Comparison of ENCODE assay signal across 12 cellular contexts in the genomic region with DNA sequence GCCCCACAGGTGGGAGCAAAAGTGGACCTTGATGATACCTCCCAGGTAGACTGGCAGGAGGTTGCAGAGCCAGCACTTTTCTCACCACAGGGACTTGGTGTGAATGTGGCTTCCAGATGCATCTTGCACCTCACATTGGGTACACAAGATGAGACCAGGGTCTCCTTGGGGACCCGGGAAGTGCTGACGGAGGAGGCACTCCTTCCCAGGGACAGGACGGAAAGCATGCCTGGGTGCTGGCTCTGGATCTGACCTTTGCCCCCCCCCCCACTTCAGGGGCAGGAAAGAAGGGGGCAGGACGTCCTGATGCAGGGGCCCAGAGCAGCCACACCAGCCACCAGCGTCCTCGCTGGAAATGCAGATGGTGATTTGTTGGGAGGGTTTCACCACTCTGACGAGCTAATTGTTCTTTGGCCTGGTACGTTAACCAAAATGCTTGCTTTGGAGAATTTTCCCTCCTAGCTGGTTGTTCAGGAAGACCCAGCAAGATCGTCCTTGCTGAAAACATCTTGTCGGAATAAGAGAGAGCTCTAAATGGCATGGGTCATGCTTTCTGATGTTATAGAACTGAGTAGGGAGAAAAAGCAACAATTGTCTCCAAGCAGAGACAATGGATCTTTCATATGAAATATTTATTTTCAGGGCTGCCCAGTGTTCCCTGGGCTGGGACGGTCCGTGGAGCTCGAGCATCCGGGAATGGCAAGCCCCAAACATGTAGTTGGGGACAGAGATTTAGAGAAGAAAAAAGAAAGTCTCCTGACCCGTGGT.
A peak's percentile ranks its signal among the peaks of the same experiment; 100 is the strongest.
DNase-seq lines count a peak whose midpoint lies in the region; ATAC-seq, FAIRE-seq and TF ChIP-seq lines count a peak whose summit lies in the region.
"Had no signal": no experiment of that assay in that cellular context is flagged by ENCODE, and none has a peak within 500 bp of the region (broad histone marks: within the 10 kb centered on the region; RNA-seq: fewer than 3 reads in every experiment).

No MANE protein-coding gene starts in this region.

- no peak for TF ChIP-seq CTCF in astrocyte (IDR thresholded peaks at IDR 0.05; ENCODE audit: insufficient read depth, low read depth, low read length)
- TF ChIP-seq CTCF in heart right ventricle (IDR thresholded peaks at IDR 0.05): no peak

- intact Hi-C loops in heart right ventricle (cut with DNase I): loop anchor here in 6 of 10 donors (2.0 to 10.0 kb wide), 4 partner anchors 36 to 69 kb away; no protein-coding TSS in a partner anchor
- intact Hi-C loops in activated CD4-positive, alpha-beta T cell treated with anti-CD3 and anti-CD28 coated beads, Interleukin-2, amount 10 ng/mL, durations not matched to agents 24 days and 14 days (cut with micrococcal nuclease): no loop called here

- H3K9me3 Mint-ChIP-seq in astrocyte (ENCODE audit: unreplicated experiment): no peaks in the 10 kb centered on the region
- no peaks in the 10 kb centered on the region for H3K9me3 Mint-ChIP-seq in activated CD4-positive, alpha-beta T cell treated with anti-CD3 and anti-CD28 coated beads, Interleukin-2, amount 10 ng/mL, durations not matched to agents 24 days and 14 days
- H3K9me3 Mint-ChIP-seq: naive thymus-derived CD8-positive, alpha-beta T cell; stimulated activated memory B cell treated with anti-CD40 and anti-IgM and Interleukin-4, amounts not matched to agents 10 μg/mL and 1 μg/mL and 100 μg/mL, for 72 hours; T-helper 2 cell treated with Interferon-gamma antibody and Interleukin-4, amounts not matched to agents 5 μg/mL and 100 μg/mL, for 36 hours had no signal

- peaks cover 7% of the 10 kb centered on the region for H3K4me1 Mint-ChIP-seq in astrocyte (ENCODE audit: low read depth, unreplicated experiment)
- peaks cover 17% of the 10 kb centered on the region for H3K4me1 Mint-ChIP-seq in activated CD4-positive, alpha-beta T cell treated with anti-CD3 and anti-CD28 coated beads, Interleukin-2, amount 10 ng/mL, durations not matched to agents 24 days and 14 days

- H3K9me3 ChIP-seq in astrocyte (ENCODE audit: insufficient read depth, low read depth, low read length) (no peaks in the 10 kb centered on the region), heart right ventricle (no peaks in the 10 kb centered on the region)

- H3K4me2 ChIP-seq in astrocyte (ENCODE audit: low read length): peak overlapping the region; percentile 94

- H3K27ac ChIP-seq in astrocyte (ENCODE audit: low read depth, low read length) (peak overlapping the region; percentile 90), heart right ventricle (peak overlapping the region; percentile 93 to 100 (median 98))

- peak overlapping the region; percentile 96 for H3K9ac ChIP-seq in astrocyte (ENCODE audit: low read length)

- H3K4me3 ChIP-seq in astrocyte (ENCODE audit: insufficient read depth, low read depth, low read length): peak overlapping the region; percentile 99
- peak overlapping the region; percentile 57 to 98 (median 83) for H3K4me3 ChIP-seq in heart right ventricle
- H3K4me3 ChIP-seq in skeletal muscle cell (ENCODE audit: low read depth, low read length): peak overlapping the region; percentile 27

- FAIRE-seq in astrocyte (lab: Jason Lieb, UNC): no peak

- peaks cover 45% of the 10 kb centered on the region for H3K4me1 ChIP-seq in astrocyte (ENCODE audit: insufficient read depth, low read length)
- H3K4me1 ChIP-seq in heart right ventricle: peaks cover 24 to 78% (median 70%) of the 10 kb centered on the region in 9 donors

- ATAC-seq in heart right ventricle: no peak
- ATAC-seq: naive thymus-derived CD8-positive, alpha-beta T cell; stimulated activated memory B cell treated with anti-CD40 and anti-IgM and Interleukin-4, amounts not matched to agents 10 μg/mL and 1 μg/mL and 100 μg/mL, for 72 hours had no signal

- H3K4me3 Mint-ChIP-seq in astrocyte (ENCODE audit: unreplicated experiment): no peak overlapping the region
- H3K4me3 Mint-ChIP-seq in activated CD4-positive, alpha-beta T cell treated with anti-CD3 and anti-CD28 coated beads, Interleukin-2, amount 10 ng/mL, durations not matched to agents 24 days and 14 days: no peak overlapping the region
- H3K4me3 Mint-ChIP-seq: stimulated activated memory B cell treated with anti-CD40 and anti-IgM and Interleukin-4, amounts not matched to agents 10 μg/mL and 1 μg/mL and 100 μg/mL, for 72 hours had no signal

- H3K27me3 Mint-ChIP-seq in astrocyte (ENCODE audit: low read depth, unreplicated experiment): peaks cover 57% of the 10 kb centered on the region
- H3K27me3 Mint-ChIP-seq in activated CD4-positive, alpha-beta T cell treated with anti-CD3 and anti-CD28 coated beads, Interleukin-2, amount 10 ng/mL, durations not matched to agents 24 days and 14 days: no peaks in the 10 kb centered on the region
- H3K27me3 Mint-ChIP-seq: naive thymus-derived CD8-positive, alpha-beta T cell; stimulated activated memory B cell treated with anti-CD40 and anti-IgM and Interleukin-4, amounts not matched to agents 10 μg/mL and 1 μg/mL and 100 μg/mL, for 72 hours had no signal

- H3K27ac Mint-ChIP-seq in astrocyte (ENCODE audit: unreplicated experiment): no peak overlapping the region
- no peak overlapping the region for H3K27ac Mint-ChIP-seq in activated CD4-positive, alpha-beta T cell treated with anti-CD3 and anti-CD28 coated beads, Interleukin-2, amount 10 ng/mL, durations not matched to agents 24 days and 14 days
- H3K27ac Mint-ChIP-seq: stimulated activated memory B cell treated with anti-CD40 and anti-IgM and Interleukin-4, amounts not matched to agents 10 μg/mL and 1 μg/mL and 100 μg/mL, for 72 hours had no signal

- H3K36me3 Mint-ChIP-seq in astrocyte (ENCODE audit: low read depth, unreplicated experiment): no peaks in the 10 kb centered on the region
- peaks cover 4% of the 10 kb centered on the region for H3K36me3 Mint-ChIP-seq in activated CD4-positive, alpha-beta T cell treated with anti-CD3 and anti-CD28 coated beads, Interleukin-2, amount 10 ng/mL, durations not matched to agents 24 days and 14 days (ENCODE audit: low read depth)
- H3K36me3 Mint-ChIP-seq: stimulated activated memory B cell treated with anti-CD40 and anti-IgM and Interleukin-4, amounts not matched to agents 10 μg/mL and 1 μg/mL and 100 μg/mL, for 72 hours had no signal

- H3K27me3 ChIP-seq in astrocyte (ENCODE audit: insufficient read depth, low read length) (no peaks in the 10 kb centered on the region), heart right ventricle (no peaks in the 10 kb centered on the region)

- peaks cover 66% of the 10 kb centered on the region for H4K20me1 ChIP-seq in astrocyte (ENCODE audit: insufficient read depth, low read length)

- H3K79me2 ChIP-seq in astrocyte (ENCODE audit: insufficient read depth, low read length): peaks cover 94% of the 10 kb centered on the region

- peak; percentile 40 for DNase-seq in EH (ENCODE audit: low read depth)
- DNase-seq in astrocyte (ENCODE audit: low read depth): no peak
- peak in 1 of 2 donors; percentile 21 for DNase-seq in heart right ventricle
- no peak for DNase-seq in skeletal muscle cell (ENCODE audit: low read depth)
- DNase-seq in occipital lobe (lab: John Stamatoyannopoulos, UW): no peak
- no peak for DNase-seq in NCI-H510A (lab: John Stamatoyannopoulos, UW)
- DNase-seq in cerebellar nuclear complex (lab: John Stamatoyannopoulos, UW): no peak
- no peak for DNase-seq in activated CD4-positive, alpha-beta T cell treated with anti-CD3 and anti-CD28 coated beads, Interleukin-2, amount 10 ng/mL, durations not matched to agents 24 days and 14 days
- DNase-seq: MM.1S had no signal

- H3K36me3 ChIP-seq in astrocyte (ENCODE audit: insufficient read depth, low read length): peaks cover 8% of the 10 kb centered on the region
- peaks cover 0 to 27% (median 0%) of the 10 kb centered on the region in 9 donors for H3K36me3 ChIP-seq in heart right ventricle

- no peak overlapping the region for H2AFZ ChIP-seq in astrocyte (ENCODE audit: low read depth, low read length)

- WGBS in heart right ventricle, 2 donors: 16 to 25% methylated on average over 15 of the region's 15 CpGs

Comparison
In these comparisons a context has a peak if more than half of its experiments do, and no peak if none do; other contexts are left out.
1. H3K4me3 ChIP-seq: peak in every context shown above with its lines; median percentile 99 in astrocyte; 83 in heart right ventricle; 27 in skeletal muscle cell.